Comparison of ENCODE assay signal across 20 cellular contexts in the genomic region with DNA sequence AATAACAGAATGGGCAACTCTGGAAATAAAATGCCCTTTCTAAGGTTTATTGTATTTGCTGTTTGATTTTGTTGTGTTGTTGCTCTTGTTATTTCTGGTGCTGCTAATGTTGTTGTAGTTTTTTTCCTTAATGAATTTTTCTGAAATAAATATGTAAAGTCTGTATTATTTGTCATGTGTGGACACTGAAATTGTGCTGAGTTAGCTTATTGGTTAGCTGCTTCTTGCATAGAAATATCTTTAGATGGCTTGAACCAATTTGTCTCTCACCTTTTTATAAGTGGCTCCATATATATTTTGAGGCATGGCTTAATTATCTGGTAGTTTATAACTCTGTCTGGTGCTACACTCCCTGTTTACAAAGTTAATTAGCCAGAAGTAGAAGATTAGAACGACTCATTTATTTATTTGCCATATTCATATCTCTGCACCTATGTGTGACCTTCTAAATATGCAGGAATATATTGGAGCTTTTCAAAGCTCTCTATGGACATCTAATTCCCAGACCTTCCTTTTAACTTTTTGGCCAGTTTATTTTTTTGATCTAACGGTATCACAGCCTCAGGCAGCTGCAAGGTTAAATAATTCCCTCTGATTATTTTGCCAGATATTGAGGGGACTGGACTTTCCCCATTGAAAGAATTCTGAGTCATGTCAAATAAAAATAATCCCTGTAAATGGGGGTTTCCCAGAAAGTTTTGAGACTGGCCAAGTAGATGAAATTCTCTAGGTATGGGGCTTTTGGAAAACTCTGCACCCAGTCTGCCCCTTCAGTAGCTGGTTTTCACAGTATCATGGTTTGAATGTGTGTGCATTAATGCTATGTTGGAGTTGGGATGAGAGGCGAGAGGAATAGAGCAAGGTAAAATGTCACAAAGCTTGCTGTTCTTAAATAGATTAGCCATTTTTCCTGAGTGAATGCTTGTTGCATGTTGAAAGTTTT.
A peak's percentile ranks its signal among the peaks of the same experiment; 100 is the strongest.
DNase-seq lines count a peak whose midpoint lies in the region; ATAC-seq, FAIRE-seq and TF ChIP-seq lines count a peak whose summit lies in the region.
"Had no signal": no experiment of that assay in that cellular context is flagged by ENCODE, and none has a peak within 500 bp of the region (broad histone marks: within the 10 kb centered on the region; RNA-seq: fewer than 3 reads in every experiment).

No MANE protein-coding gene starts in this region.

- FAIRE-seq in H54 (lab: Jason Lieb, UNC) (peak; percentile 72), frontal cortex (lab: Jason Lieb, UNC) (no peak)
- FAIRE-seq: GM12891, GM18507 had no signal

- no peak for TF ChIP-seq POLR2A in H54 (IDR thresholded peaks at IDR 0.05; ENCODE audit: low read depth, low read length)

- H3K79me2 ChIP-seq in ACC112 (ENCODE audit: control insufficient read depth, insufficient read depth, low read length, unreplicated experiment): no peaks in the 10 kb centered on the region

- peak overlapping the region; percentile 47 for H2AFZ ChIP-seq in ACC112 (ENCODE audit: low read length, unreplicated experiment)

- peaks cover 4% of the 10 kb centered on the region for H3K4me1 ChIP-seq in ACC112 (ENCODE audit: control insufficient read depth, insufficient read depth, low read length, unreplicated experiment)
- H3K4me1 ChIP-seq: Caco-2 had no signal

- H3K27me3 ChIP-seq in ACC112 (ENCODE audit: insufficient read depth, low read length): no peaks in the 10 kb centered on the region
- H3K27me3 ChIP-seq: SJSA1 had no signal

- H3K4me3 ChIP-seq in ACC112 (ENCODE audit: low read depth, low read length): no peak overlapping the region
- H3K4me3 ChIP-seq: SJSA1 had no signal

- ATAC-seq in GM18517 (IDR thresholded peaks at IDR 0.05; ENCODE audit: unreplicated experiment) (no peak), HG03108 (IDR thresholded peaks at IDR 0.05; ENCODE audit: unreplicated experiment) (no peak)

- no peak for DNase-seq in H54 (ENCODE audit: insufficient read length, low spot score)
- DNase-seq in astrocyte of the hippocampus (ENCODE audit: low read depth, low spot score): peak; percentile 19
- DNase-seq in glomerular visceral epithelial cell (ENCODE audit: extremely low spot score): peak; percentile 16
- no peak for DNase-seq in frontal cortex (ENCODE audit: low spot score in 2 of 2)
- DNase-seq in germinal center (ENCODE audit: low spot score): no peak
- DNase-seq: ACHN, AML-193, Caco-2, DMS79, GOT3, NCI-H1417 treated with DMSO at 0.1 percent for 48 hours, NCI-H1930, NCI-H446, SW 1271 had no signal

- no peak overlapping the region for H3K27ac ChIP-seq in ACC112 (ENCODE audit: low read depth, low read length)
- H3K27ac ChIP-seq: SJSA1 had no signal

- H3K36me3 ChIP-seq in ACC112 (ENCODE audit: insufficient read depth, low read length): no peaks in the 10 kb centered on the region
- H3K36me3 ChIP-seq: SJSA1 had no signal

Comparison
In these comparisons a context has a peak if more than half of its experiments do, and no peak if none do; other contexts are left out.
1. DNase-seq: peak in astrocyte of the hippocampus (single experiment) and glomerular visceral epithelial cell (single experiment); none in H54 (single experiment), frontal cortex (0 of 2) and germinal center (single experiment).